ENCODE assay signal across 8 cellular contexts in genomic region chr19:35648017-35648961, GRCh38. TPM values are rescaled to one million over a fixed set of nuclear protein-coding genes. Genes with fewer than 3 reads are reported as not detected.
DNase-seq lines count a peak whose midpoint lies in the region; ATAC-seq and TF ChIP-seq lines count a peak whose summit lies in the region.

TSS of gene COX6B1 (plus strand) at chr19:35648323. CDS start at chr19:35651244, 2,921 bp downstream.

- CTCF ChIA-PET in activated CD4-positive, alpha-beta T cell treated with anti-CD3 and anti-CD28 coated beads, Interleukin-2, amount 10 ng/mL, durations not matched to agents 7 days and 5 days (lab: Charles Lee): interaction anchor here (1.3 to 1.8 kb wide), 4 partner anchors 10 to 99 kb away, joined by 3 to 8 read pairs (median 5); no protein-coding TSS in a partner anchor

- peaks cover 45% of the 10 kb centered on the region for H3K4me1 Mint-ChIP-seq in activated CD4-positive, alpha-beta T cell treated with anti-CD3 and anti-CD28 coated beads, Interleukin-2, amount 10 ng/mL, durations not matched to agents 7 days and 5 days

- peaks cover 15% of the 10 kb centered on the region for H3K36me3 Mint-ChIP-seq in activated CD4-positive, alpha-beta T cell treated with anti-CD3 and anti-CD28 coated beads, Interleukin-2, amount 10 ng/mL, durations not matched to agents 7 days and 5 days (ENCODE audit: low read depth)

- peak within 1 kb of the TSS; percentile 91 for H3K27ac Mint-ChIP-seq in activated CD4-positive, alpha-beta T cell treated with anti-CD3 and anti-CD28 coated beads, Interleukin-2, amount 10 ng/mL, durations not matched to agents 7 days and 5 days

- ATAC-seq in HG03520 (IDR thresholded peaks at IDR 0.05; ENCODE audit: unreplicated experiment): peak; percentile 46

- DNase-seq in BE2C (peak; percentile 95), GM19240 (ENCODE audit: insufficient read length, low spot score) (peak; percentile 97), NCI-H69 (lab: John Stamatoyannopoulos, UW) (peak; percentile 99), cortex of kidney (lab: John Stamatoyannopoulos, UW) (peak; percentile 52), left kidney (ENCODE audit: low read depth, low spot score) (peak; percentile 99)
- DNase-seq in activated CD4-positive, alpha-beta T cell treated with anti-CD3 and anti-CD28 coated beads, Interleukin-2, amount 10 ng/mL, durations not matched to agents 7 days and 5 days: peak; percentile 98
- DNase-seq in stimulated activated CD4-positive, alpha-beta T cell treated with anti-CD3 and anti-CD28 coated beads, Interleukin-2, amount 100 ng/mL, for 24 hours: peak; percentile 88 to 92

- peaks cover 26% of the 10 kb centered on the region for H3K36me3 ChIP-seq in BE2C

- no peaks in the 10 kb centered on the region for H3K27me3 ChIP-seq in BE2C

- no peaks in the 10 kb centered on the region for H3K27me3 Mint-ChIP-seq in activated CD4-positive, alpha-beta T cell treated with anti-CD3 and anti-CD28 coated beads, Interleukin-2, amount 10 ng/mL, durations not matched to agents 7 days and 5 days

- peak within 1 kb of the TSS; percentile 86 for H3K4me3 Mint-ChIP-seq in activated CD4-positive, alpha-beta T cell treated with anti-CD3 and anti-CD28 coated beads, Interleukin-2, amount 10 ng/mL, durations not matched to agents 7 days and 5 days

- H3K4me3 ChIP-seq in BE2C (ENCODE audit: low read depth, low read length): peak within 1 kb of the TSS; percentile 68

- H3K4me1 ChIP-seq in BE2C: no peaks in the 10 kb centered on the region

- POLR2A ChIA-PET in activated CD4-positive, alpha-beta T cell treated with anti-CD3 and anti-CD28 coated beads, Interleukin-2, amount 10 ng/mL, durations not matched to agents 7 days and 5 days (lab: Charles Lee): interaction anchor here (0.6 to 1.2 kb wide), 4 partner anchors 17 to 172 kb away, joined by 3 to 5 read pairs (median 4); partner anchors contain the start of gene HAUS5

- TF ChIP-seq CTCF in BE2C (IDR thresholded peaks at IDR 0.05; ENCODE audit: low read depth, low read length): no peak

- no peaks in the 10 kb centered on the region for H3K9me3 ChIP-seq in BE2C

- H3K9me3 Mint-ChIP-seq in activated CD4-positive, alpha-beta T cell treated with anti-CD3 and anti-CD28 coated beads, Interleukin-2, amount 10 ng/mL, durations not matched to agents 7 days and 5 days: no peaks in the 10 kb centered on the region

RNA-seq across cellular contexts. Expression of gene COX6B1, which starts in this region (rescaled TPM):
- polyA plus RNA-seq in BE2C (2012; ENCODE audit: insufficient read depth, insufficient read length, low read depth): 767 TPM
- 100 to 1,000 TPM; 429 to 474 TPM for total RNA-seq in activated CD4-positive, alpha-beta T cell treated with anti-CD3 and anti-CD28 coated beads, Interleukin-2, amount 10 ng/mL, durations not matched to agents 7 days and 5 days

Comparison
In these comparisons a context has a peak if more than half of its experiments do, and no peak if none do; other contexts are left out.
1. Peak in every context shown above with its lines: DNase-seq, ATAC-seq and H3K4me3 ChIP-seq.